In the genomic region with DNA sequence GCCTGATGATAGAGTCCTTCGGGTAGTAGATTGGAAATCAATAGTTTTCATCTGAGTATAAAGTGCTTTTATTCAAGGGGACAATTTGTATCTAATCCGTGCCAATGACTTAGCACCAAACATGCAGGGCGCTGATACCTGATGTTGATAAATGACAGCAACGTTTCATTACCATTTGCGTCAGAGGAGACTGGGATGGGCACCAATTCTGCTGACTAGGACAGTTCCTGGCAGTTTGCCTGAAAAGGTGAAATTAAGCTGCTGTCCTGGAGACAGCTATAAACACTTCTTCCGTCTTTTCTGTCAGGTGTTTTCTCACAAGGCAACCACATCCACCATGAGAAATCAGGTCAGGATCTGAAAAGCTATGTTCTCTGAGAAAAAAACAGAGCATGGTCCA, we compare ENCODE assay signal across 25 cellular contexts.
DNase-seq lines count a peak whose midpoint lies in the region; ATAC-seq, FAIRE-seq and TF ChIP-seq lines count a peak whose summit lies in the region.
"Had no signal": no experiment of that assay in that cellular context is flagged by ENCODE, and none has a peak within 500 bp of the region (broad histone marks: within the 10 kb centered on the region; RNA-seq: fewer than 3 reads in every experiment).

No MANE protein-coding gene starts in this region.

- in situ Hi-C loops in HepG2 (cut with HindIII; ENCODE audit: extremely low pct_ligation_motif_present, low pct_unique_long_range_greater_than_20kb) = no loop called here

- CTCF ChIA-PET in HepG2 (lab: Yijun Ruan, JAX; ENCODE audit: low intra/inter-chr PET ratio, low total read pairs) = no interaction called here

- no peak overlapping the region for H2BK12ac ChIP-seq in neuronal stem cell (ENCODE audit: low read length)

- no peak overlapping the region for H2AFZ ChIP-seq in HepG2 (ENCODE audit: low read length)
- H2AFZ ChIP-seq in neuronal stem cell (ENCODE audit: low read length) = no peak overlapping the region
- H2AFZ ChIP-seq: GM23338 had no signal

- no peaks in the 10 kb centered on the region for H3K4me1 Mint-ChIP-seq in activated T-cell treated with anti-CD3 and anti-CD28 coated beads, Interleukin-2, amount 50 U/mL, for 4 hours (ENCODE audit: low read depth)
- H3K4me1 Mint-ChIP-seq: CD4-positive, CD25-positive, alpha-beta regulatory T cell; GM23338; H9; IgD-negative memory B cell had no signal

- no peaks in the 10 kb centered on the region for H3K36me3 ChIP-seq in HepG2 (replicated peaks in 1 of 2; ENCODE audit: control insufficient read depth in 1 of 2, insufficient read depth in 2 of 2, low read length in 2 of 2)
- no peaks in the 10 kb centered on the region for H3K36me3 ChIP-seq in right lobe of liver
- H3K36me3 ChIP-seq in body of pancreas (replicated peaks in 1 of 2; ENCODE audit: insufficient read depth in 1 of 2, low read depth in 2 of 2) = no peaks in the 10 kb centered on the region
- H3K36me3 ChIP-seq in neuronal stem cell (replicated peaks in 1 of 2; ENCODE audit: control insufficient read depth in 2 of 2, insufficient read depth in 2 of 2, low read length in 2 of 2) = no peaks in the 10 kb centered on the region
- H3K36me3 ChIP-seq: BLaER1 had no signal

- no peak overlapping the region for H3K4ac ChIP-seq in neuronal stem cell (ENCODE audit: low read length)

- intact Hi-C loops in HepG2 (cut with micrococcal nuclease; ENCODE audit: unreplicated experiment) = no loop called here
- intact Hi-C loops in right lobe of liver (cut with DNase I) = no loop called here
- intact Hi-C loops in body of pancreas (cut with DNase I) = no loop called here

- TF ChIP-seq POLR2A in HepG2 (IDR thresholded peaks at IDR 0.05; ENCODE audit: insufficient read depth in 1 of 2, low read depth in 2 of 2, low read length in 2 of 2) = no peak
- TF ChIP-seq POLR2A in right lobe of liver (IDR thresholded peaks at IDR 0.05) = no peak
- no peak for TF ChIP-seq POLR2A in body of pancreas (IDR thresholded peaks at IDR 0.05)

- H4K8ac ChIP-seq in neuronal stem cell (ENCODE audit: low read depth, low read length) = no peak overlapping the region

- H2BK15ac ChIP-seq in neuronal stem cell (ENCODE audit: low read length) = no peak overlapping the region

- H3K9me3 Mint-ChIP-seq in activated T-cell treated with anti-CD3 and anti-CD28 coated beads, Interleukin-2, amount 50 U/mL, for 4 hours = peaks cover 11% of the 10 kb centered on the region
- H3K9me3 Mint-ChIP-seq: H9 had no signal

- POLR2A ChIA-PET in HepG2 (lab: Yijun Ruan, JAX) = no interaction called here

- H4K20me1 ChIP-seq in HepG2 (ENCODE audit: insufficient read depth, low read length) = no peaks in the 10 kb centered on the region
- H4K20me1 ChIP-seq: BLaER1 had no signal

- H3K27ac ChIP-seq in HepG2 (ENCODE audit: extremely low read length, insufficient read depth, low read length) (no peak overlapping the region), right lobe of liver (no peak overlapping the region), body of pancreas (no peak overlapping the region), neuronal stem cell (replicated peaks; ENCODE audit: low read length) (no peak overlapping the region)
- H3K27ac ChIP-seq: BLaER1 had no signal

- no peak overlapping the region for H3K14ac ChIP-seq in neuronal stem cell (ENCODE audit: low read length)

- H3K9ac ChIP-seq in HepG2 (ENCODE audit: insufficient read depth, low read depth, low read length) (no peak overlapping the region), neuronal stem cell (ENCODE audit: low read depth, low read length, poor library complexity) (no peak overlapping the region)
- H3K9ac ChIP-seq: BLaER1, SK-N-SH had no signal

- H4K91ac ChIP-seq in neuronal stem cell (ENCODE audit: low read depth, low read length, poor library complexity) = no peak overlapping the region

- ATAC-seq in HepG2 (no peak), right lobe of liver (no peak), body of pancreas (no peak), GM19395 (IDR thresholded peaks at IDR 0.05; ENCODE audit: unreplicated experiment) (no peak)
- no peak for ATAC-seq in activated T-cell treated with anti-CD3 and anti-CD28 coated beads, Interleukin-2, amount 50 U/mL, for 4 hours
- ATAC-seq: GM23338 had no signal

- H3K4me3 ChIP-seq in HepG2 (replicated peaks in 1 of 3; ENCODE audit: insufficient read depth in 1 of 3, low read depth in 2 of 3, low read length in 3 of 3) (no peak overlapping the region), right lobe of liver (no peak overlapping the region), body of pancreas (no peak overlapping the region), neuronal stem cell (ENCODE audit: low read length in 2 of 2) (no peak overlapping the region)
- H3K4me3 ChIP-seq: BLaER1, GM23338 had no signal

- no peak overlapping the region for H3K18ac ChIP-seq in neuronal stem cell (ENCODE audit: low read length)

- H3K27me3 Mint-ChIP-seq in activated T-cell treated with anti-CD3 and anti-CD28 coated beads, Interleukin-2, amount 50 U/mL, for 4 hours (ENCODE audit: low read depth) = no peaks in the 10 kb centered on the region
- H3K27me3 Mint-ChIP-seq: CD4-positive, CD25-positive, alpha-beta regulatory T cell; IgD-negative memory B cell had no signal

- no peaks in the 10 kb centered on the region for H3K79me1 ChIP-seq in neuronal stem cell (ENCODE audit: low read depth, low read length)

- TF ChIP-seq RAD21 in HepG2 (CRISPR knock-in tag; IDR thresholded peaks at IDR 0.05) = no peak

- H2BK120ac ChIP-seq in neuronal stem cell (ENCODE audit: low read depth, low read length) = no peak overlapping the region

- H3K4me1 ChIP-seq in HepG2 (ENCODE audit: insufficient read depth, low read length) (no peaks in the 10 kb centered on the region), right lobe of liver (no peaks in the 10 kb centered on the region), body of pancreas (no peaks in the 10 kb centered on the region), neuronal stem cell (ENCODE audit: control insufficient read depth in 2 of 2, insufficient read depth in 1 of 2, low read depth in 1 of 2, low read length in 2 of 2) (no peaks in the 10 kb centered on the region)

- no peak overlapping the region for H3K4me2 ChIP-seq in HepG2 (ENCODE audit: low read depth, low read length)
- no peak overlapping the region for H3K4me2 ChIP-seq in neuronal stem cell (ENCODE audit: insufficient read depth, low read length, poor library complexity, severe bottlenecking)
- H3K4me2 ChIP-seq: BLaER1, GM23338, SK-N-SH had no signal

- no peaks in the 10 kb centered on the region for H3K36me3 Mint-ChIP-seq in activated T-cell treated with anti-CD3 and anti-CD28 coated beads, Interleukin-2, amount 50 U/mL, for 4 hours (ENCODE audit: insufficient read depth)
- H3K36me3 Mint-ChIP-seq: CD4-positive, CD25-positive, alpha-beta regulatory T cell; IgD-negative memory B cell had no signal

- H2BK5ac ChIP-seq in neuronal stem cell (ENCODE audit: low read length) = no peak overlapping the region

- H3K27me3 ChIP-seq in HepG2 (ENCODE audit: control insufficient read depth in 1 of 2, insufficient read depth in 2 of 2, low read length in 2 of 2) = peaks cover 0 to 2% of the 10 kb centered on the region in 2 experiments; a peak in 1 of 5 replicates
- no peaks in the 10 kb centered on the region for H3K27me3 ChIP-seq in right lobe of liver
- H3K27me3 ChIP-seq in body of pancreas = no peaks in the 10 kb centered on the region
- H3K27me3 ChIP-seq in neuronal stem cell (ENCODE audit: control insufficient read depth in 3 of 3, insufficient read depth in 3 of 3, low read depth in 1 of 3, low read length in 3 of 3) = no peaks in the 10 kb centered on the region
- H3K27me3 ChIP-seq: BLaER1 had no signal

- TF ChIP-seq CTCF in HepG2 (CRISPR knock-in tag; IDR thresholded peaks at IDR 0.05) (no peak), right lobe of liver (IDR thresholded peaks at IDR 0.05) (no peak), body of pancreas (IDR thresholded peaks at IDR 0.05) (no peak)

- no peak overlapping the region for H3K23ac ChIP-seq in neuronal stem cell (ENCODE audit: low read depth, low read length, poor library complexity)

- WGBS in HepG2 (ENCODE audit: low lambda C conversion rate) = 29% methylated on average over 6 of the region's 6 CpGs
- WGBS in right lobe of liver (ENCODE audit: insufficient coverage, low coverage, low lambda C conversion rate, missing lambda C conversion rate) = 54% methylated on average over 6 of the region's 6 CpGs
- 35 to 40% methylated on average over 6 of the region's 6 CpGs for WGBS in body of pancreas, 2 donors
- WGBS in neuronal stem cell (ENCODE audit: extremely low coverage in 2 of 2, insufficient read length in 2 of 2, insufficient replicate concordance in 1 of 2), 2 donors = no CpG with 5 or more reads among the region's 6 CpGs

- TF ChIP-seq EP300 in HepG2 (IDR thresholded peaks at IDR 0.05; ENCODE audit: low read depth in 2 of 2, low read length in 2 of 2) = no peak
- TF ChIP-seq EP300 in HepG2 (CRISPR knock-in tag; IDR thresholded peaks at IDR 0.05; ENCODE audit: borderline replicate concordance) = no peak

- BruUV-seq in HepG2 (replicated peaks; lab: Mats Ljungman, UMichigan) = no TSS peak

- H2AK5ac ChIP-seq in neuronal stem cell (ENCODE audit: low read depth, low read length) = no peak overlapping the region

- DNase-seq in HepG2 (ENCODE audit: low spot score) = no peak
- no peak for DNase-seq in right lobe of liver
- DNase-seq in NCI-H748 treated with DMSO at 0.1 percent for 48 hours (lab: John Stamatoyannopoulos, UW) = peak; percentile 6
- peak in 3 of 4 donors; percentile 7 to 24 (median 23) for DNase-seq in body of pancreas
- no peak for DNase-seq in activated T-cell treated with anti-CD3 and anti-CD28 coated beads, Interleukin-2, amount 50 U/mL, for 4 hours
- no peak for DNase-seq in neuronal stem cell (ENCODE audit: low spot score)
- DNase-seq: CD4-positive, CD25-positive, alpha-beta regulatory T cell; H9; NCI-H1092 treated with DMSO at 0.1 percent for 48 hours; NCI-H146; NCI-H1930; NCI-H446 treated with DMSO at 0.1 percent for 48 hours; NCI-H526; SK-N-SH; SW 1271 had no signal

- FAIRE-seq in HepG2 (lab: Jason Lieb, UNC) = no peak
- FAIRE-seq: A204.1, D721Med, GM18507, HTR-8/SVneo, RCC 7860 had no signal

- H3K79me2 ChIP-seq in HepG2 (ENCODE audit: insufficient read depth, low read length) = no peaks in the 10 kb centered on the region

- H3K9me3 ChIP-seq in HepG2 (ENCODE audit: low read length) (no peaks in the 10 kb centered on the region), right lobe of liver (no peaks in the 10 kb centered on the region), body of pancreas (no peaks in the 10 kb centered on the region), neuronal stem cell (replicated peaks in 1 of 2; ENCODE audit: control insufficient read depth in 2 of 2, insufficient read depth in 1 of 2, low read depth in 1 of 2, low read length in 2 of 2) (no peaks in the 10 kb centered on the region)
- H3K9me3 ChIP-seq: BLaER1, SK-N-SH had no signal

- H3K4me3 Mint-ChIP-seq in activated T-cell treated with anti-CD3 and anti-CD28 coated beads, Interleukin-2, amount 50 U/mL, for 4 hours = no peak overlapping the region
- H3K4me3 Mint-ChIP-seq: GM23338; H9; IgD-negative memory B cell; T-helper 1 cell treated with Interleukin-12 subunit alpha and Interleukin-12 subunit beta and Interleukin-4 antibody, amounts not matched to agents 30 μg/mL and 1 μg/mL, for 36 hours had no signal

TF ChIP-seq in HepG2, 621 proteins besides CTCF, POLR2A, EP300 and RAD21 (continues in another document):
- TF ChIP-seq MAFK (conservative IDR thresholded peaks at IDR 0.05 in 1 of 2, IDR thresholded peaks at IDR 0.05 in 1 of 2; ENCODE audit: low read length in 2 of 2) (peak; percentile 64 to 76), MAFF (IDR thresholded peaks at IDR 0.05; ENCODE audit: low read depth, low read length) (peak; percentile 58)

Comparison
In these comparisons a context has a peak if more than half of its experiments do, and no peak if none do; other contexts are left out.
1. DNase-seq: peak in NCI-H748 treated with DMSO at 0.1 percent for 48 hours (single experiment) and body of pancreas (3 of 4); none in HepG2 (single experiment), right lobe of liver (0 of 3), activated T-cell treated with anti-CD3 and anti-CD28 coated beads, Interleukin-2, amount 50 U/mL, for 4 hours (single experiment) and neuronal stem cell (single experiment).